8 cellular contexts compared by ENCODE assay signal in the genomic region with DNA sequence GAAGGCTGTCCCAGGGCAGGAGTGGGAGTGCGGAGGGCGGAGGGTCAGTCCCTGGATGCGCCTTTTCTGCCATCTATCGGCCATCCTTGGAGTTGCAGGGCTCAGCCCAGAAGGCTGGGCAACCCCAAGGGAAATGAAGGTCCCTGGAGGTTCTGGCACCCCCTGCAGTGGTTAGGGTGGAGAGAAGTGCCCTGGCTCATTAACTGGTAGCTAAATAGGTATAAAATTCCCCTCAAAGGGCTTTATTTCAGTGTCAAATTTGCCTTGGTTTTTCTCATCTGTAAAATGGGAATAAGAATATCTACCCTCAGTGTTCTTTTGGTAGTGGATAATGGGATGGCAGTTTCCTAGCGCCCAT. TPM values are rescaled to one million over a fixed set of nuclear protein-coding genes. Genes with fewer than 3 reads are reported as not detected.
DNase-seq lines count a peak whose midpoint lies in the region; ATAC-seq and TF ChIP-seq lines count a peak whose summit lies in the region.

No MANE protein-coding gene starts in this region.

- intact Hi-C loops in lower lobe of right lung (cut with DNase I), result loop anchor here (10.0 kb wide), 1 partner anchor 65 kb away; no protein-coding TSS in a partner anchor

- ATAC-seq in HG02623 (IDR thresholded peaks at IDR 0.05; ENCODE audit: unreplicated experiment) (peak; percentile 53), lower lobe of right lung (peak; percentile 93 to 94), HG03565 (IDR thresholded peaks at IDR 0.05; ENCODE audit: unreplicated experiment) (no peak)

- H3K4me1 ChIP-seq in lower lobe of right lung, result peaks cover 5% of the 10 kb centered on the region

- no peaks in the 10 kb centered on the region for H3K9me3 Mint-ChIP-seq in activated CD4-positive, alpha-beta T cell treated with anti-CD3 and anti-CD28 coated beads, Interleukin-2, amount 10 ng/mL, durations not matched to agents 7 days and 5 days

- DNase-seq in GM10266 (ENCODE audit: extremely low spot score) (peak; percentile 84), NCI-H524 (lab: John Stamatoyannopoulos, UW) (peak; percentile 74 to 83), dedifferentiated amniotic fluid mesenchymal stem cell (ENCODE audit: extremely low spot score) (peak; percentile 34), lower lobe of right lung (peak; percentile 84)
- peak; percentile 81 for DNase-seq in activated CD4-positive, alpha-beta T cell treated with anti-CD3 and anti-CD28 coated beads, Interleukin-2, amount 10 ng/mL, durations not matched to agents 7 days and 5 days
- peak; percentile 43 to 50 for DNase-seq in stimulated activated CD8-positive, alpha-beta memory T cell treated with anti-CD3 and anti-CD28 coated beads, Interleukin-15, amount 100 ng/mL, for 4 hours (ENCODE audit: low read depth in 2 of 2)

- no peaks in the 10 kb centered on the region for H3K27me3 ChIP-seq in lower lobe of right lung (ENCODE audit: low read depth)

- H3K36me3 ChIP-seq in lower lobe of right lung, result no peaks in the 10 kb centered on the region

- CTCF ChIA-PET in activated CD4-positive, alpha-beta T cell treated with anti-CD3 and anti-CD28 coated beads, Interleukin-2, amount 10 ng/mL, durations not matched to agents 7 days and 5 days (lab: Charles Lee), result interaction anchor here (0.5 to 1.5 kb wide), 8 partner anchors 9 to 181 kb away, joined by 3 to 5 read pairs (median 3); no protein-coding TSS in a partner anchor

- POLR2A ChIA-PET in activated CD4-positive, alpha-beta T cell treated with anti-CD3 and anti-CD28 coated beads, Interleukin-2, amount 10 ng/mL, durations not matched to agents 7 days and 5 days (lab: Charles Lee), result no interaction called here

- TF ChIP-seq CTCF in GM10266 (IDR thresholded peaks at IDR 0.05; ENCODE audit: control insufficient read depth, insufficient read depth, low read depth, missing control alignments), result peak; percentile 96
- TF ChIP-seq CTCF in lower lobe of right lung (IDR thresholded peaks at IDR 0.05), result peak; percentile 94

- no peak overlapping the region for H3K27ac Mint-ChIP-seq in activated CD4-positive, alpha-beta T cell treated with anti-CD3 and anti-CD28 coated beads, Interleukin-2, amount 10 ng/mL, durations not matched to agents 7 days and 5 days

- H3K9me3 ChIP-seq in lower lobe of right lung, result no peaks in the 10 kb centered on the region

- H3K27me3 Mint-ChIP-seq in activated CD4-positive, alpha-beta T cell treated with anti-CD3 and anti-CD28 coated beads, Interleukin-2, amount 10 ng/mL, durations not matched to agents 7 days and 5 days, result peaks cover 18% of the 10 kb centered on the region

- no peak overlapping the region for H3K27ac ChIP-seq in lower lobe of right lung

- peaks cover 38% of the 10 kb centered on the region for H3K4me1 Mint-ChIP-seq in activated CD4-positive, alpha-beta T cell treated with anti-CD3 and anti-CD28 coated beads, Interleukin-2, amount 10 ng/mL, durations not matched to agents 7 days and 5 days

- H3K36me3 Mint-ChIP-seq in activated CD4-positive, alpha-beta T cell treated with anti-CD3 and anti-CD28 coated beads, Interleukin-2, amount 10 ng/mL, durations not matched to agents 7 days and 5 days (ENCODE audit: low read depth), result no peaks in the 10 kb centered on the region

- H3K4me3 Mint-ChIP-seq in activated CD4-positive, alpha-beta T cell treated with anti-CD3 and anti-CD28 coated beads, Interleukin-2, amount 10 ng/mL, durations not matched to agents 7 days and 5 days, result peak overlapping the region; percentile 67

- peak overlapping the region; percentile 38 for H3K4me3 ChIP-seq in lower lobe of right lung

RNA-seq across cellular contexts. Expression of gene C17orf75, which starts 22.4 kb away (rescaled TPM):
- 10 to 100 TPM; 25.8 to 27.7 TPM for total RNA-seq in activated CD4-positive, alpha-beta T cell treated with anti-CD3 and anti-CD28 coated beads, Interleukin-2, amount 10 ng/mL, durations not matched to agents 7 days and 5 days
- total RNA-seq in lower lobe of right lung, result 11.7 TPM

RNA-seq across cellular contexts. Expression of gene ZNF207, which starts 30.4 kb away (rescaled TPM):
- total RNA-seq in activated CD4-positive, alpha-beta T cell treated with anti-CD3 and anti-CD28 coated beads, Interleukin-2, amount 10 ng/mL, durations not matched to agents 7 days and 5 days, result 100 to 1,000 TPM; 249 to 278 TPM
- total RNA-seq in lower lobe of right lung, result 146 TPM

RNA-seq across cellular contexts. Expression of gene RHBDL3, which starts 53.9 kb away (rescaled TPM):
- under 1 TPM; 0.67 to 0.69 TPM for total RNA-seq in activated CD4-positive, alpha-beta T cell treated with anti-CD3 and anti-CD28 coated beads, Interleukin-2, amount 10 ng/mL, durations not matched to agents 7 days and 5 days
- total RNA-seq in lower lobe of right lung, result 0.18 TPM

Comparison
In these comparisons a context has a peak if more than half of its experiments do, and no peak if none do; other contexts are left out.
1. DNase-seq: peak in every context shown above with its lines; median percentile 84 in GM10266; 84 in lower lobe of right lung; 81 in activated CD4-positive, alpha-beta T cell treated with anti-CD3 and anti-CD28 coated beads, Interleukin-2, amount 10 ng/mL, durations not matched to agents 7 days and 5 days; 78 in NCI-H524; 46 in stimulated activated CD8-positive, alpha-beta memory T cell treated with anti-CD3 and anti-CD28 coated beads, Interleukin-15, amount 100 ng/mL, for 4 hours; 34 in dedifferentiated amniotic fluid mesenchymal stem cell.